15 cellular contexts compared by ENCODE assay signal in genomic region chr20:38550274-38550673, GRCh38. TPM values are rescaled to one million over a fixed set of nuclear protein-coding genes. Genes with fewer than 3 reads are reported as not detected.
DNase-seq lines count a peak whose midpoint lies in the region; ATAC-seq and TF ChIP-seq lines count a peak whose summit lies in the region.
"Had no signal": no experiment of that assay in that cellular context is flagged by ENCODE, and none has a peak within 500 bp of the region (broad histone marks: within the 10 kb centered on the region; RNA-seq: fewer than 3 reads in every experiment).

No MANE protein-coding gene starts in this region.

- H3K27me3 Mint-ChIP-seq in chondrocyte (ENCODE audit: low read depth) = no peaks in the 10 kb centered on the region

- no peak overlapping the region for H3K27ac ChIP-seq in 22Rv1
- H3K27ac ChIP-seq: ovary had no signal

- no peaks in the 10 kb centered on the region for H3K4me1 Mint-ChIP-seq in chondrocyte (ENCODE audit: low read depth)

- peak; percentile 38 for TF ChIP-seq CTCF in 22Rv1 (IDR thresholded peaks at IDR 0.05)
- peak; percentile 4 for TF ChIP-seq CTCF in GM10266 (IDR thresholded peaks at IDR 0.05; ENCODE audit: control insufficient read depth, insufficient read depth, low read depth, missing control alignments)
- peak; percentile 36 for TF ChIP-seq CTCF in chondrocyte (IDR thresholded peaks at IDR 0.05)

- H3K9me3 Mint-ChIP-seq in chondrocyte (ENCODE audit: low read depth) = no peaks in the 10 kb centered on the region

- DNase-seq in GM10266 (ENCODE audit: extremely low spot score) (no peak), NAMALWA (ENCODE audit: low spot score) (peak; percentile 49), chondrocyte (ENCODE audit: low spot score) (no peak), HuH-7 (ENCODE audit: low spot score) (no peak), GOT3 (lab: John Stamatoyannopoulos, UW) (no peak), NCI-H2081 treated with DMSO at 0.1 percent for 48 hours (lab: John Stamatoyannopoulos, UW) (no peak)
- DNase-seq: activated CD4-positive, alpha-beta T cell treated with anti-CD3 and anti-CD28 coated beads, Interleukin-2, amount 50 U/mL, for 4 hours; activated gamma-delta T cell treated with Interleukin-2 at 50 U/mL for 16 hours; caudate nucleus; NCI-H1694 treated with DMSO at 0.1 percent for 48 hours; ovary had no signal

- peaks cover 45% of the 10 kb centered on the region for H3K36me3 Mint-ChIP-seq in chondrocyte (ENCODE audit: low read depth)

- ATAC-seq in HG02938 (IDR thresholded peaks at IDR 0.05; ENCODE audit: unreplicated experiment) = no peak

- no peak overlapping the region for H3K27ac Mint-ChIP-seq in chondrocyte (ENCODE audit: unreplicated experiment)

- no peak overlapping the region for H3K4me3 Mint-ChIP-seq in chondrocyte (ENCODE audit: unreplicated experiment)

RNA-seq across cellular contexts. Expression of gene ADIG, which starts 30.7 kb away (rescaled TPM):
- total RNA-seq in chondrocyte = not detected in 3 replicates
- total RNA-seq: lung microvascular endothelial cell; ovary; T-helper 1 cell treated with Interleukin-12 subunit alpha and Interleukin-12 subunit beta and Interleukin-4 antibody, amounts not matched to agents 30 ng/mL and 1 ng/mL, for 36 hours had no signal

RNA-seq across cellular contexts. Expression of gene ARHGAP40, which starts 51.3 kb away (rescaled TPM):
- not detected in 3 replicates for total RNA-seq in chondrocyte
- total RNA-seq: lung microvascular endothelial cell; ovary; T-helper 1 cell treated with Interleukin-12 subunit alpha and Interleukin-12 subunit beta and Interleukin-4 antibody, amounts not matched to agents 30 ng/mL and 1 ng/mL, for 36 hours had no signal
